Comparison of ENCODE assay signal across 1 cellular context in the genomic region with DNA sequence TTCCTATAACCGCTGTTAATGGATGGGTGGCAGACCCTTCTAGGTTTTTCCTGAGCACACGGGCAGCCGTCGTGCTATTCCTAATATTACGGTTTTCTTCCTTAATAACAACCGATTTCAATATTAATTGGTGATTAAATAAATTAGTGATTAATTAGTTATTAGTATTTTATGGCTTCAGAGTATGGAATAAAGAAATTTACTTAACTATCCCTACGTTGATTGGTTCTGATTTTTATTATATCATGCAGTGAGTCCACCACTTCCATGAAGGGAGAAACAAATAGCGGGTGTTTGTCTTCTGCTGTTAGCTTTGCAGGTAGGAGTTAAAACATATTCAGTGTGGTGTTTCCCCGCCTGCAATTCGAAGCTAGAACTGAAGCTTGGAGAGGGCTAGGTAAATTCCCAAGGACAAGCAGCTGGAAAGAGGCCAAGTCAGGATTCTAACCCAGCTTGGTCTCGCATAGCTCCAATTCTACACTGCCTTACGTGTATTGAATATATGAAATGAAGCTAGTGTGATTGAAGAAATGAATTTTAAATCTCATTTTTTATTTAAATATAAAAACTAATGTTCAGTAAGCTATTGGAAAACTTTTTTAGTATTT.
A peak's percentile ranks its signal among the peaks of the same experiment; 100 is the strongest.
TF ChIP-seq lines count a peak whose summit lies in the region.

No MANE protein-coding gene starts in this region.

TF ChIP-seq in K562, 482 proteins besides CTCF, POLR2A, EP300 and RAD21 (continues in another document):
- TF ChIP-seq MAZ (CRISPR knock-in tag; conservative IDR thresholded peaks at IDR 0.05 in 1 of 2, IDR thresholded peaks at IDR 0.05 in 1 of 2): peak in 1 of 2 experiments; percentile 11; a peak in 1 of 4 replicates
- TF ChIP-seq, protein P1, sequence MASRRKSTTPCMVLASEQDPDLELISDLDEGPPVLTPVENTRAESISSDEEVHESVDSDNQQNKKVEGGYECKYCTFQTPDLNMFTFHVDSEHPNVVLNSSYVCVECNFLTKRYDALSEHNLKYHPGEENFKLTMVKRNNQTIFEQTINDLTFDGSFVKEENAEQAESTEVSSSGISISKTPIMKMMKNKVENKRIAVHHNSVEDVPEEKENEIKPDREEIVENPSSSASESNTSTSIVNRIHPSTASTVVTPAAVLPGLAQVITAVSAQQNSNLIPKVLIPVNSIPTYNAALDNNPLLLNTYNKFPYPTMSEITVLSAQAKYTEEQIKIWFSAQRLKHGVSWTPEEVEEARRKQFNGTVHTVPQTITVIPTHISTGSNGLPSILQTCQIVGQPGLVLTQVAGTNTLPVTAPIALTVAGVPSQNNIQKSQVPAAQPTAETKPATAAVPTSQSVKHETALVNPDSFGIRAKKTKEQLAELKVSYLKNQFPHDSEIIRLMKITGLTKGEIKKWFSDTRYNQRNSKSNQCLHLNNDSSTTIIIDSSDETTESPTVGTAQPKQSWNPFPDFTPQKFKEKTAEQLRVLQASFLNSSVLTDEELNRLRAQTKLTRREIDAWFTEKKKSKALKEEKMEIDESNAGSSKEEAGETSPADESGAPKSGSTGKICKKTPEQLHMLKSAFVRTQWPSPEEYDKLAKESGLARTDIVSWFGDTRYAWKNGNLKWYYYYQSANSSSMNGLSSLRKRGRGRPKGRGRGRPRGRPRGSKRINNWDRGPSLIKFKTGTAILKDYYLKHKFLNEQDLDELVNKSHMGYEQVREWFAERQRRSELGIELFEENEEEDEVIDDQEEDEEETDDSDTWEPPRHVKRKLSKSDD (conservative IDR thresholded peaks at IDR 0.05; ENCODE audit: low read length): 0 out of 2 replicates have a peak, but pooled peaks have one; percentile 46
- TF ChIP-seq ZNF232 (CRISPR knock-in tag; IDR thresholded peaks at IDR 0.05): peak; percentile 51; the same call in 1 of the 2 replicates
- TF ChIP-seq ZNF589 (CRISPR knock-in tag; IDR thresholded peaks at IDR 0.05; ENCODE audit: low read depth): peak; percentile 60; the same call in 1 of the 2 replicates
- TF ChIP-seq, protein P2, sequence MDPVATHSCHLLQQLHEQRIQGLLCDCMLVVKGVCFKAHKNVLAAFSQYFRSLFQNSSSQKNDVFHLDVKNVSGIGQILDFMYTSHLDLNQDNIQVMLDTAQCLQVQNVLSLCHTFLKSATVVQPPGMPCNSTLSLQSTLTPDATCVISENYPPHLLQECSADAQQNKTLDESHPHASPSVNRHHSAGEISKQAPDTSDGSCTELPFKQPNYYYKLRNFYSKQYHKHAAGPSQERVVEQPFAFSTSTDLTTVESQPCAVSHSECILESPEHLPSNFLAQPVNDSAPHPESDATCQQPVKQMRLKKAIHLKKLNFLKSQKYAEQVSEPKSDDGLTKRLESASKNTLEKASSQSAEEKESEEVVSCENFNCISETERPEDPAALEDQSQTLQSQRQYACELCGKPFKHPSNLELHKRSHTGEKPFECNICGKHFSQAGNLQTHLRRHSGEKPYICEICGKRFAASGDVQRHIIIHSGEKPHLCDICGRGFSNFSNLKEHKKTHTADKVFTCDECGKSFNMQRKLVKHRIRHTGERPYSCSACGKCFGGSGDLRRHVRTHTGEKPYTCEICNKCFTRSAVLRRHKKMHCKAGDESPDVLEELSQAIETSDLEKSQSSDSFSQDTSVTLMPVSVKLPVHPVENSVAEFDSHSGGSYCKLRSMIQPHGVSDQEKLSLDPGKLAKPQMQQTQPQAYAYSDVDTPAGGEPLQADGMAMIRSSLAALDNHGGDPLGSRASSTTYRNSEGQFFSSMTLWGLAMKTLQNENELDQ (CRISPR knock-in tag; IDR thresholded peaks at IDR 0.05; ENCODE audit: borderline replicate concordance): 0 out of 2 replicates have a peak, but pooled peaks have one; percentile 54
- TF ChIP-seq, protein P3, sequence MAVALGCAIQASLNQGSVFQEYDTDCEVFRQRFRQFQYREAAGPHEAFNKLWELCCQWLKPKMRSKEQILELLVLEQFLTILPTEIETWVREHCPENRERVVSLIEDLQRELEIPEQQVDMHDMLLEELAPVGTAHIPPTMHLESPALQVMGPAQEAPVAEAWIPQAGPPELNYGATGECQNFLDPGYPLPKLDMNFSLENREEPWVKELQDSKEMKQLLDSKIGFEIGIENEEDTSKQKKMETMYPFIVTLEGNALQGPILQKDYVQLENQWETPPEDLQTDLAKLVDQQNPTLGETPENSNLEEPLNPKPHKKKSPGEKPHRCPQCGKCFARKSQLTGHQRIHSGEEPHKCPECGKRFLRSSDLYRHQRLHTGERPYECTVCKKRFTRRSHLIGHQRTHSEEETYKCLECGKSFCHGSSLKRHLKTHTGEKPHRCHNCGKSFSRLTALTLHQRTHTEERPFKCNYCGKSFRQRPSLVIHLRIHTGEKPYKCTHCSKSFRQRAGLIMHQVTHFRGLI (CRISPR knock-in tag; IDR thresholded peaks at IDR 0.05): no peak
- TF ChIP-seq HCFC1 (IDR thresholded peaks at IDR 0.05; ENCODE audit: low read depth, low read length): no peak
- TF ChIP-seq, protein P4, sequence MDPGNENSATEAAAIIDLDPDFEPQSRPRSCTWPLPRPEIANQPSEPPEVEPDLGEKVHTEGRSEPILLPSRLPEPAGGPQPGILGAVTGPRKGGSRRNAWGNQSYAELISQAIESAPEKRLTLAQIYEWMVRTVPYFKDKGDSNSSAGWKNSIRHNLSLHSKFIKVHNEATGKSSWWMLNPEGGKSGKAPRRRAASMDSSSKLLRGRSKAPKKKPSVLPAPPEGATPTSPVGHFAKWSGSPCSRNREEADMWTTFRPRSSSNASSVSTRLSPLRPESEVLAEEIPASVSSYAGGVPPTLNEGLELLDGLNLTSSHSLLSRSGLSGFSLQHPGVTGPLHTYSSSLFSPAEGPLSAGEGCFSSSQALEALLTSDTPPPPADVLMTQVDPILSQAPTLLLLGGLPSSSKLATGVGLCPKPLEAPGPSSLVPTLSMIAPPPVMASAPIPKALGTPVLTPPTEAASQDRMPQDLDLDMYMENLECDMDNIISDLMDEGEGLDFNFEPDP (CRISPR knock-in tag; IDR thresholded peaks at IDR 0.05): no peak
- no peak for TF ChIP-seq MIER1 (IDR thresholded peaks at IDR 0.05; ENCODE audit: low read depth)
- TF ChIP-seq, protein P5, sequence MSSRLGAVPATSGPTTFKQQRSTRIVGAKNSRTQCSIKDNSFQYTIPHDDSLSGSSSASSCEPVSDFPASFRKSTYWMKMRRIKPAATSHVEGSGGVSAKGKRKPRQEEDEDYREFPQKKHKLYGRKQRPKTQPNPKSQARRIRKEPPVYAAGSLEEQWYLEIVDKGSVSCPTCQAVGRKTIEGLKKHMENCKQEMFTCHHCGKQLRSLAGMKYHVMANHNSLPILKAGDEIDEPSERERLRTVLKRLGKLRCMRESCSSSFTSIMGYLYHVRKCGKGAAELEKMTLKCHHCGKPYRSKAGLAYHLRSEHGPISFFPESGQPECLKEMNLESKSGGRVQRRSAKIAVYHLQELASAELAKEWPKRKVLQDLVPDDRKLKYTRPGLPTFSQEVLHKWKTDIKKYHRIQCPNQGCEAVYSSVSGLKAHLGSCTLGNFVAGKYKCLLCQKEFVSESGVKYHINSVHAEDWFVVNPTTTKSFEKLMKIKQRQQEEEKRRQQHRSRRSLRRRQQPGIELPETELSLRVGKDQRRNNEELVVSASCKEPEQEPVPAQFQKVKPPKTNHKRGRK (tag; IDR thresholded peaks at IDR 0.05): 0 out of 2 replicates have a peak, but pooled peaks have one; percentile 9
- no peak for TF ChIP-seq FOXA1 (IDR thresholded peaks at IDR 0.05; ENCODE audit: borderline replicate concordance)
- TF ChIP-seq, protein P6, sequence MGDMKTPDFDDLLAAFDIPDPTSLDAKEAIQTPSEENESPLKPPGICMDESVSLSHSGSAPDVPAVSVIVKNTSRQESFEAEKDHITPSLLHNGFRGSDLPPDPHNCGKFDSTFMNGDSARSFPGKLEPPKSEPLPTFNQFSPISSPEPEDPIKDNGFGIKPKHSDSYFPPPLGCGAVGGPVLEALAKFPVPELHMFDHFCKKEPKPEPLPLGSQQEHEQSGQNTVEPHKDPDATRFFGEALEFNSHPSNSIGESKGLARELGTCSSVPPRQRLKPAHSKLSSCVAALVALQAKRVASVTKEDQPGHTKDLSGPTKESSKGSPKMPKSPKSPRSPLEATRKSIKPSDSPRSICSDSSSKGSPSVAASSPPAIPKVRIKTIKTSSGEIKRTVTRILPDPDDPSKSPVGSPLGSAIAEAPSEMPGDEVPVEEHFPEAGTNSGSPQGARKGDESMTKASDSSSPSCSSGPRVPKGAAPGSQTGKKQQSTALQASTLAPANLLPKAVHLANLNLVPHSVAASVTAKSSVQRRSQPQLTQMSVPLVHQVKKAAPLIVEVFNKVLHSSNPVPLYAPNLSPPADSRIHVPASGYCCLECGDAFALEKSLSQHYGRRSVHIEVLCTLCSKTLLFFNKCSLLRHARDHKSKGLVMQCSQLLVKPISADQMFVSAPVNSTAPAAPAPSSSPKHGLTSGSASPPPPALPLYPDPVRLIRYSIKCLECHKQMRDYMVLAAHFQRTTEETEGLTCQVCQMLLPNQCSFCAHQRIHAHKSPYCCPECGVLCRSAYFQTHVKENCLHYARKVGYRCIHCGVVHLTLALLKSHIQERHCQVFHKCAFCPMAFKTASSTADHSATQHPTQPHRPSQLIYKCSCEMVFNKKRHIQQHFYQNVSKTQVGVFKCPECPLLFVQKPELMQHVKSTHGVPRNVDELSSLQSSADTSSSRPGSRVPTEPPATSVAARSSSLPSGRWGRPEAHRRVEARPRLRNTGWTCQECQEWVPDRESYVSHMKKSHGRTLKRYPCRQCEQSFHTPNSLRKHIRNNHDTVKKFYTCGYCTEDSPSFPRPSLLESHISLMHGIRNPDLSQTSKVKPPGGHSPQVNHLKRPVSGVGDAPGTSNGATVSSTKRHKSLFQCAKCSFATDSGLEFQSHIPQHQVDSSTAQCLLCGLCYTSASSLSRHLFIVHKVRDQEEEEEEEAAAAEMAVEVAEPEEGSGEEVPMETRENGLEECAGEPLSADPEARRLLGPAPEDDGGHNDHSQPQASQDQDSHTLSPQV (IDR thresholded peaks at IDR 0.05): 0 out of 2 replicates have a peak, but pooled peaks have one; percentile 10
- TF ChIP-seq, protein P7, sequence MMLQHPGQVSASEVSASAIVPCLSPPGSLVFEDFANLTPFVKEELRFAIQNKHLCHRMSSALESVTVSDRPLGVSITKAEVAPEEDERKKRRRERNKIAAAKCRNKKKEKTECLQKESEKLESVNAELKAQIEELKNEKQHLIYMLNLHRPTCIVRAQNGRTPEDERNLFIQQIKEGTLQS (IDR thresholded peaks at IDR 0.05): no peak
- TF ChIP-seq, protein P7 (CRISPR knock-in tag; conservative IDR thresholded peaks at IDR 0.05): 0 out of 2 replicates have a peak, but pooled peaks have one; percentile 43
- TF ChIP-seq, protein P8, sequence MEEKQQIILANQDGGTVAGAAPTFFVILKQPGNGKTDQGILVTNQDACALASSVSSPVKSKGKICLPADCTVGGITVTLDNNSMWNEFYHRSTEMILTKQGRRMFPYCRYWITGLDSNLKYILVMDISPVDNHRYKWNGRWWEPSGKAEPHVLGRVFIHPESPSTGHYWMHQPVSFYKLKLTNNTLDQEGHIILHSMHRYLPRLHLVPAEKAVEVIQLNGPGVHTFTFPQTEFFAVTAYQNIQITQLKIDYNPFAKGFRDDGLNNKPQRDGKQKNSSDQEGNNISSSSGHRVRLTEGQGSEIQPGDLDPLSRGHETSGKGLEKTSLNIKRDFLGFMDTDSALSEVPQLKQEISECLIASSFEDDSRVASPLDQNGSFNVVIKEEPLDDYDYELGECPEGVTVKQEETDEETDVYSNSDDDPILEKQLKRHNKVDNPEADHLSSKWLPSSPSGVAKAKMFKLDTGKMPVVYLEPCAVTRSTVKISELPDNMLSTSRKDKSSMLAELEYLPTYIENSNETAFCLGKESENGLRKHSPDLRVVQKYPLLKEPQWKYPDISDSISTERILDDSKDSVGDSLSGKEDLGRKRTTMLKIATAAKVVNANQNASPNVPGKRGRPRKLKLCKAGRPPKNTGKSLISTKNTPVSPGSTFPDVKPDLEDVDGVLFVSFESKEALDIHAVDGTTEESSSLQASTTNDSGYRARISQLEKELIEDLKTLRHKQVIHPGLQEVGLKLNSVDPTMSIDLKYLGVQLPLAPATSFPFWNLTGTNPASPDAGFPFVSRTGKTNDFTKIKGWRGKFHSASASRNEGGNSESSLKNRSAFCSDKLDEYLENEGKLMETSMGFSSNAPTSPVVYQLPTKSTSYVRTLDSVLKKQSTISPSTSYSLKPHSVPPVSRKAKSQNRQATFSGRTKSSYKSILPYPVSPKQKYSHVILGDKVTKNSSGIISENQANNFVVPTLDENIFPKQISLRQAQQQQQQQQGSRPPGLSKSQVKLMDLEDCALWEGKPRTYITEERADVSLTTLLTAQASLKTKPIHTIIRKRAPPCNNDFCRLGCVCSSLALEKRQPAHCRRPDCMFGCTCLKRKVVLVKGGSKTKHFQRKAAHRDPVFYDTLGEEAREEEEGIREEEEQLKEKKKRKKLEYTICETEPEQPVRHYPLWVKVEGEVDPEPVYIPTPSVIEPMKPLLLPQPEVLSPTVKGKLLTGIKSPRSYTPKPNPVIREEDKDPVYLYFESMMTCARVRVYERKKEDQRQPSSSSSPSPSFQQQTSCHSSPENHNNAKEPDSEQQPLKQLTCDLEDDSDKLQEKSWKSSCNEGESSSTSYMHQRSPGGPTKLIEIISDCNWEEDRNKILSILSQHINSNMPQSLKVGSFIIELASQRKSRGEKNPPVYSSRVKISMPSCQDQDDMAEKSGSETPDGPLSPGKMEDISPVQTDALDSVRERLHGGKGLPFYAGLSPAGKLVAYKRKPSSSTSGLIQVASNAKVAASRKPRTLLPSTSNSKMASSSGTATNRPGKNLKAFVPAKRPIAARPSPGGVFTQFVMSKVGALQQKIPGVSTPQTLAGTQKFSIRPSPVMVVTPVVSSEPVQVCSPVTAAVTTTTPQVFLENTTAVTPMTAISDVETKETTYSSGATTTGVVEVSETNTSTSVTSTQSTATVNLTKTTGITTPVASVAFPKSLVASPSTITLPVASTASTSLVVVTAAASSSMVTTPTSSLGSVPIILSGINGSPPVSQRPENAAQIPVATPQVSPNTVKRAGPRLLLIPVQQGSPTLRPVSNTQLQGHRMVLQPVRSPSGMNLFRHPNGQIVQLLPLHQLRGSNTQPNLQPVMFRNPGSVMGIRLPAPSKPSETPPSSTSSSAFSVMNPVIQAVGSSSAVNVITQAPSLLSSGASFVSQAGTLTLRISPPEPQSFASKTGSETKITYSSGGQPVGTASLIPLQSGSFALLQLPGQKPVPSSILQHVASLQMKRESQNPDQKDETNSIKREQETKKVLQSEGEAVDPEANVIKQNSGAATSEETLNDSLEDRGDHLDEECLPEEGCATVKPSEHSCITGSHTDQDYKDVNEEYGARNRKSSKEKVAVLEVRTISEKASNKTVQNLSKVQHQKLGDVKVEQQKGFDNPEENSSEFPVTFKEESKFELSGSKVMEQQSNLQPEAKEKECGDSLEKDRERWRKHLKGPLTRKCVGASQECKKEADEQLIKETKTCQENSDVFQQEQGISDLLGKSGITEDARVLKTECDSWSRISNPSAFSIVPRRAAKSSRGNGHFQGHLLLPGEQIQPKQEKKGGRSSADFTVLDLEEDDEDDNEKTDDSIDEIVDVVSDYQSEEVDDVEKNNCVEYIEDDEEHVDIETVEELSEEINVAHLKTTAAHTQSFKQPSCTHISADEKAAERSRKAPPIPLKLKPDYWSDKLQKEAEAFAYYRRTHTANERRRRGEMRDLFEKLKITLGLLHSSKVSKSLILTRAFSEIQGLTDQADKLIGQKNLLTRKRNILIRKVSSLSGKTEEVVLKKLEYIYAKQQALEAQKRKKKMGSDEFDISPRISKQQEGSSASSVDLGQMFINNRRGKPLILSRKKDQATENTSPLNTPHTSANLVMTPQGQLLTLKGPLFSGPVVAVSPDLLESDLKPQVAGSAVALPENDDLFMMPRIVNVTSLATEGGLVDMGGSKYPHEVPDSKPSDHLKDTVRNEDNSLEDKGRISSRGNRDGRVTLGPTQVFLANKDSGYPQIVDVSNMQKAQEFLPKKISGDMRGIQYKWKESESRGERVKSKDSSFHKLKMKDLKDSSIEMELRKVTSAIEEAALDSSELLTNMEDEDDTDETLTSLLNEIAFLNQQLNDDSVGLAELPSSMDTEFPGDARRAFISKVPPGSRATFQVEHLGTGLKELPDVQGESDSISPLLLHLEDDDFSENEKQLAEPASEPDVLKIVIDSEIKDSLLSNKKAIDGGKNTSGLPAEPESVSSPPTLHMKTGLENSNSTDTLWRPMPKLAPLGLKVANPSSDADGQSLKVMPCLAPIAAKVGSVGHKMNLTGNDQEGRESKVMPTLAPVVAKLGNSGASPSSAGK (IDR thresholded peaks at IDR 0.05): peak; percentile 67
- TF ChIP-seq NFIC (IDR thresholded peaks at IDR 0.05): peak; percentile 66
- peak; percentile 5 for TF ChIP-seq POLR2B (IDR thresholded peaks at IDR 0.05; ENCODE audit: low read depth, partially characterized antibody)
